In genomic region chr6:20708367-20709124, GRCh38 we compare ENCODE assay signal across 7 cellular contexts.
A peak's percentile ranks its signal among the peaks of the same experiment; 100 is the strongest.
DNase-seq lines count a peak whose midpoint lies in the region; ATAC-seq, FAIRE-seq and TF ChIP-seq lines count a peak whose summit lies in the region.

No MANE protein-coding gene starts in this region.

- BruUV-seq in A673 (replicated peaks; lab: Mats Ljungman, UMichigan) = no TSS peak

- no peaks in the 10 kb centered on the region for H3K27me3 ChIP-seq in naive thymus-derived CD4-positive, alpha-beta T cell (ENCODE audit: control insufficient read depth in 2 of 2, insufficient read depth in 2 of 2, low read length in 2 of 2)
- no peaks in the 10 kb centered on the region for H3K27me3 ChIP-seq in A673 (replicated peaks; ENCODE audit: insufficient read depth, low read depth, low read length, poor library complexity)

- H3K36me3 Mint-ChIP-seq in naive thymus-derived CD4-positive, alpha-beta T cell = peaks cover 0 to 8% (median 7%) of the 10 kb centered on the region in 5 donors

- H3K36me3 ChIP-seq in naive thymus-derived CD4-positive, alpha-beta T cell (ENCODE audit: control insufficient read depth in 2 of 3, insufficient read depth in 3 of 3, low read length in 3 of 3) = no peaks in the 10 kb centered on the region
- no peaks in the 10 kb centered on the region for H3K36me3 ChIP-seq in A673 (ENCODE audit: insufficient read depth, low read length, poor library complexity, severe bottlenecking)

- DNase-seq in NCI-H1694 (lab: John Stamatoyannopoulos, UW) = peak; percentile 45
- peak in 5 of 9 donors; percentile 1 to 25 (median 13) for DNase-seq in naive thymus-derived CD4-positive, alpha-beta T cell
- DNase-seq in A673 (ENCODE audit: low spot score) = no peak
- DNase-seq in GM12892 (ENCODE audit: insufficient read length) = no peak
- no peak for DNase-seq in activated CD4-positive, alpha-beta T cell treated with anti-CD3 and anti-CD28 coated beads, Interleukin-2, amount 50 U/mL, for 4 hours

- no peak for FAIRE-seq in GM12892 (lab: Jason Lieb, UNC)

- ATAC-seq in GM18861 (IDR thresholded peaks at IDR 0.05; ENCODE audit: unreplicated experiment) (peak; percentile 59), GM21723 (IDR thresholded peaks at IDR 0.05; ENCODE audit: unreplicated experiment) (peak; percentile 61)
- peak; percentile 74 for ATAC-seq in naive thymus-derived CD4-positive, alpha-beta T cell

- no peak overlapping the region for H3K27ac ChIP-seq in naive thymus-derived CD4-positive, alpha-beta T cell (ENCODE audit: low read depth, low read length)
- H3K27ac ChIP-seq in A673 (ENCODE audit: low read depth, low read length, poor library complexity, severe bottlenecking) = no peak overlapping the region

- H3K4me3 Mint-ChIP-seq in naive thymus-derived CD4-positive, alpha-beta T cell = peak overlapping the region in 4 of 10 donors; percentile 7 to 52 (median 40)

- H3K9me3 Mint-ChIP-seq in naive thymus-derived CD4-positive, alpha-beta T cell = no peaks in the 10 kb centered on the region

- no peaks in the 10 kb centered on the region for H3K27me3 Mint-ChIP-seq in naive thymus-derived CD4-positive, alpha-beta T cell

- no peaks in the 10 kb centered on the region for H3K4me1 ChIP-seq in naive thymus-derived CD4-positive, alpha-beta T cell (ENCODE audit: control insufficient read depth in 2 of 2, insufficient read depth in 2 of 2, low read length in 2 of 2)
- peaks cover 84% of the 10 kb centered on the region for H3K4me1 ChIP-seq in A673 (ENCODE audit: insufficient read depth, low read length, poor library complexity, severe bottlenecking)

- H3K9me3 ChIP-seq in naive thymus-derived CD4-positive, alpha-beta T cell (ENCODE audit: control insufficient read depth in 2 of 3, low read length in 3 of 3) = no peaks in the 10 kb centered on the region
- H3K9me3 ChIP-seq in A673 (ENCODE audit: low read depth, low read length, poor library complexity, severe bottlenecking) = no peaks in the 10 kb centered on the region

- POLR2A ChIA-PET in naive thymus-derived CD4-positive, alpha-beta T cell (lab: Charles Lee) = interaction anchor here (0.8 kb wide), 1 partner anchor 11 kb away, joined by 5 read pairs; no protein-coding TSS in a partner anchor
- POLR2A ChIA-PET in A673 (lab: Charles Lee; ENCODE audit: low non-redundant PET) = no interaction called here

- intact Hi-C loops in naive thymus-derived CD4-positive, alpha-beta T cell (cut with micrococcal nuclease) = no loop called here
- intact Hi-C loops in A673 (cut with micrococcal nuclease; ENCODE audit: unreplicated experiment) = no loop called here

- peaks cover 24 to 70% (median 49%) of the 10 kb centered on the region in 7 donors for H3K4me1 Mint-ChIP-seq in naive thymus-derived CD4-positive, alpha-beta T cell

- no peak overlapping the region for H3K4me3 ChIP-seq in naive thymus-derived CD4-positive, alpha-beta T cell (ENCODE audit: low read length)
- H3K4me3 ChIP-seq in A673 (ENCODE audit: low read depth, low read length, poor library complexity, severe bottlenecking) = no peak overlapping the region

- no peak for TF ChIP-seq POLR2A in GM12892 (IDR thresholded peaks at IDR 0.05; ENCODE audit: low read depth, low read length)

- H3K27ac Mint-ChIP-seq in naive thymus-derived CD4-positive, alpha-beta T cell = peak overlapping the region in 6 of 9 donors; percentile 15 to 68 (median 38)

- CTCF ChIA-PET in naive thymus-derived CD4-positive, alpha-beta T cell (lab: Charles Lee) = interaction anchor here (1.1 kb wide), 1 partner anchor 135 kb away, joined by 3 read pairs; no protein-coding TSS in a partner anchor
- CTCF ChIA-PET in A673 (lab: Charles Lee) = no interaction called here

- no peak for TF ChIP-seq CTCF in A673 (conservative IDR thresholded peaks at IDR 0.05; ENCODE audit: low read depth, low read length)

Comparison
In these comparisons a context has a peak if more than half of its experiments do, and no peak if none do; other contexts are left out.
1. DNase-seq: peak in NCI-H1694 (single experiment) and naive thymus-derived CD4-positive, alpha-beta T cell (5 of 9); none in A673 (single experiment), GM12892 (single experiment) and activated CD4-positive, alpha-beta T cell treated with anti-CD3 and anti-CD28 coated beads, Interleukin-2, amount 50 U/mL, for 4 hours (0 of 2).
2. Peak in every context shown above with its lines, with median percentiles within 50 percentile points of each other: ATAC-seq.